In genomic region chr11:64260147-64260708, GRCh38 we compare ENCODE assay signal across 13 cellular contexts. TPM values are rescaled to one million over a fixed set of nuclear protein-coding genes. Genes with fewer than 3 reads are reported as not detected.
DNase-seq lines count a peak whose midpoint lies in the region; TF ChIP-seq lines count a peak whose summit lies in the region.
"Had no signal": no experiment of that assay in that cellular context is flagged by ENCODE, and none has a peak within 500 bp of the region (broad histone marks: within the 10 kb centered on the region; RNA-seq: fewer than 3 reads in every experiment).

No MANE protein-coding gene starts in this region.

- peaks cover 5% of the 10 kb centered on the region for H3K4me1 Mint-ChIP-seq in chondrocyte (ENCODE audit: low read depth)
- H3K4me1 Mint-ChIP-seq in immature natural killer cell, result peaks cover 0 to 4% of the 10 kb centered on the region in 2 donors

- no peak overlapping the region for H2AFZ ChIP-seq in OCI-LY3 (ENCODE audit: low read depth, low read length)

- peaks cover 34% of the 10 kb centered on the region for H3K36me3 Mint-ChIP-seq in chondrocyte (ENCODE audit: low read depth)
- H3K36me3 Mint-ChIP-seq in immature natural killer cell, result peaks cover 0 to 9% (median 4%) of the 10 kb centered on the region in 3 donors

- no peak overlapping the region for H3K4me3 ChIP-seq in OCI-LY3 (ENCODE audit: low read length)
- H3K4me3 ChIP-seq: right lobe of liver had no signal

- no peaks in the 10 kb centered on the region for H3K27me3 ChIP-seq in OCI-LY3 (ENCODE audit: low read depth, low read length)
- H3K27me3 ChIP-seq: right lobe of liver had no signal

- no peak overlapping the region for H3K4me3 Mint-ChIP-seq in chondrocyte (ENCODE audit: unreplicated experiment)
- no peak overlapping the region for H3K4me3 Mint-ChIP-seq in immature natural killer cell

- peaks cover 59% of the 10 kb centered on the region for H3K36me3 ChIP-seq in OCI-LY3 (replicated peaks; ENCODE audit: low read depth, low read length)

- H3K27ac Mint-ChIP-seq in chondrocyte (ENCODE audit: unreplicated experiment), result peak overlapping the region; percentile 74
- peak overlapping the region in 2 of 6 donors; percentile 24 to 29 for H3K27ac Mint-ChIP-seq in immature natural killer cell

- H3K4me2 ChIP-seq in OCI-LY3 (ENCODE audit: low read length), result peak overlapping the region; percentile 38

- H3K27ac ChIP-seq in OCI-LY3 (ENCODE audit: low read length), result peak overlapping the region; percentile 74
- H3K27ac ChIP-seq: right lobe of liver had no signal

- H3K9me3 Mint-ChIP-seq in chondrocyte (ENCODE audit: low read depth) (no peaks in the 10 kb centered on the region), immature natural killer cell (no peaks in the 10 kb centered on the region)

- no peak for TF ChIP-seq CTCF in OCI-LY3 (IDR thresholded peaks at IDR 0.05; ENCODE audit: low read depth, low read length)
- TF ChIP-seq CTCF in chondrocyte (IDR thresholded peaks at IDR 0.05), result no peak

- H3K9me3 ChIP-seq in OCI-LY3 (ENCODE audit: insufficient read depth, low read length), result no peaks in the 10 kb centered on the region
- H3K9me3 ChIP-seq: right lobe of liver had no signal

- no peaks in the 10 kb centered on the region for H4K20me1 ChIP-seq in OCI-LY3 (ENCODE audit: insufficient read depth, low read length)

- H3K27me3 Mint-ChIP-seq in chondrocyte (ENCODE audit: low read depth) (no peaks in the 10 kb centered on the region), immature natural killer cell (ENCODE audit: low read depth in 3 of 3) (peaks cover 0 to 5% (median 4%) of the 10 kb centered on the region in 3 donors)

- H3K79me2 ChIP-seq in OCI-LY3 (ENCODE audit: low read length), result no peaks in the 10 kb centered on the region

- H3K4me1 ChIP-seq in OCI-LY3 (ENCODE audit: low read length), result peaks cover 19% of the 10 kb centered on the region
- H3K4me1 ChIP-seq: right lobe of liver had no signal

- H3K9ac ChIP-seq in OCI-LY3 (ENCODE audit: low read length), result peak overlapping the region; percentile 42; the same call in 1 of the 2 replicates

- no peak for DNase-seq in chondrocyte (ENCODE audit: low spot score)
- DNase-seq in immature natural killer cell, result no peak
- DNase-seq: activated CD4-positive, alpha-beta T cell treated with anti-CD3 and anti-CD28 coated beads for 4 hours; activated effector memory CD4-positive, alpha-beta T cell treated with Interleukin-2 at 50 U/mL for 16 hours; cortex of kidney; DMS153; mesendoderm; NCI-H345; right lobe of liver; SHP77; stimulated activated CD4-positive, alpha-beta T cell treated with anti-CD3 and anti-CD28 coated beads, Interleukin-2, amount 100 ng/mL, for 24 hours; trophoblast cell had no signal

RNA-seq across cellular contexts. Expression of gene PLCB3, which starts 8.9 kb away (rescaled TPM):
- 35.5 to 51.4 TPM (median 47.2 TPM) in 3 replicates for total RNA-seq in chondrocyte
- polyA plus RNA-seq in immature natural killer cell, result under 1 TPM in 2 of 3 donors, not detected in 1; 0.33 to 0.49 TPM

RNA-seq across cellular contexts. Expression of gene PPP1R14B, which starts 13.5 kb away (rescaled TPM):
- total RNA-seq in chondrocyte, result 280 to 358 TPM (median 322 TPM) in 3 replicates
- 10 to 100 TPM; 16.6 to 34.9 (median 33.3) TPM for polyA plus RNA-seq in immature natural killer cell

RNA-seq across cellular contexts. Expression of gene FKBP2, which starts 19.3 kb away (rescaled TPM):
- 42.1 to 54.3 TPM (median 43.0 TPM) in 3 replicates for total RNA-seq in chondrocyte
- polyA plus RNA-seq in immature natural killer cell, result 100 to 1,000 TPM; 110 to 142 (median 130) TPM

RNA-seq across cellular contexts. Expression of gene BAD, which starts 24.2 kb away (rescaled TPM):
- total RNA-seq in chondrocyte, result 55.5 to 58.8 TPM (median 56.8 TPM) in 3 replicates
- polyA plus RNA-seq in immature natural killer cell, result 10 to 100 TPM; 67.7 to 87.5 (median 77.3) TPM

RNA-seq across cellular contexts. Expression of gene GPR137, which starts 25.4 kb away (rescaled TPM):
- 57.8 to 64.8 TPM (median 59.2 TPM) in 3 replicates for total RNA-seq in chondrocyte
- 10 to 100 TPM in 1 of 3 donors, 1 to 10 TPM in 2; 6.9 to 11.6 (median 7.4) TPM for polyA plus RNA-seq in immature natural killer cell
